8 cellular contexts compared by ENCODE assay signal in the genomic region with DNA sequence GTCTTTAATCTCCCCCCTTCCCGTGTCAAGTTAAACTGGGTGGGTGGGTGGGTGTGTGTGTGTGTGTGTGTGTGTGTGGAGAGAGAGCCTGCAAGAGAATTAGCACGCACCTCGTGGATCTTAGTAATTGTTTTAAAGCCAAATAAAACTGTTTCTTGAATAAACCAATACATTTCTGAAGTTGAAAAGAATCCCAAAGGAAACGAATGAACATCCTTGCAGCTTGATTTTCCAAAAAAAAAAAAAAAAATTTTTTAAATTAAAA. TPM values are rescaled to one million over a fixed set of nuclear protein-coding genes. Genes with fewer than 3 reads are reported as not detected.
A peak's percentile ranks its signal among the peaks of the same experiment; 100 is the strongest.
DNase-seq lines count a peak whose midpoint lies in the region; ATAC-seq and TF ChIP-seq lines count a peak whose summit lies in the region.

No MANE protein-coding gene starts in this region.

- no peaks in the 10 kb centered on the region for H3K9me3 ChIP-seq in SJCRH30 (replicated peaks)

- H3K4me3 ChIP-seq in SJCRH30 (peak overlapping the region; percentile 86), fibroblast of mammary gland (ENCODE audit: control insufficient read depth, low read depth, low read length) (peak overlapping the region; percentile 41), skin epidermis (peak overlapping the region; percentile 43 to 100 (median 76))

- no peaks in the 10 kb centered on the region for H3K36me3 Mint-ChIP-seq in effector memory CD8-positive, alpha-beta T cell (ENCODE audit: insufficient read depth)

- H3K4me3 Mint-ChIP-seq in effector memory CD8-positive, alpha-beta T cell, result no peak overlapping the region

- no peak for TF ChIP-seq CTCF in fibroblast of mammary gland (conservative IDR thresholded peaks at IDR 0.05; ENCODE audit: control insufficient read depth, insufficient read depth, low read depth, low read length)

- H3K4me1 ChIP-seq in SJCRH30, result peaks cover 2% of the 10 kb centered on the region; the same call in 1 of the 2 replicates

- no peaks in the 10 kb centered on the region for H3K36me3 ChIP-seq in SJCRH30

- no peaks in the 10 kb centered on the region for H3K9me3 Mint-ChIP-seq in effector memory CD8-positive, alpha-beta T cell

- H3K4me1 Mint-ChIP-seq in effector memory CD8-positive, alpha-beta T cell (ENCODE audit: low read depth in 2 of 2), result peaks cover 37 to 47% of the 10 kb centered on the region in 2 donors

- peak overlapping the region in 1 of 2 donors; percentile 99 for H3K27ac Mint-ChIP-seq in effector memory CD8-positive, alpha-beta T cell

- H3K27me3 ChIP-seq in SJCRH30, result no peaks in the 10 kb centered on the region

- H3K27ac ChIP-seq in SJCRH30 (peak overlapping the region; percentile 97), skin epidermis (peak overlapping the region; percentile 99 to 100 (median 100))

- no peaks in the 10 kb centered on the region for H3K27me3 Mint-ChIP-seq in effector memory CD8-positive, alpha-beta T cell

- no peak for ATAC-seq in effector memory CD8-positive, alpha-beta T cell (replicated peaks)

- peak; percentile 43 for DNase-seq in NCI-H2227 (lab: John Stamatoyannopoulos, UW; ENCODE audit: unreplicated experiment)
- DNase-seq in NCI-H2227 treated with DMSO at 0.1 percent for 48 hours (lab: John Stamatoyannopoulos, UW), result no peak
- DNase-seq in SJCRH30, result peak; percentile 20 to 43
- DNase-seq in fibroblast of mammary gland (ENCODE audit: low read depth), result peak; percentile 39
- DNase-seq in A172 (ENCODE audit: low spot score), result no peak
- no peak for DNase-seq in DMS153 treated with DMSO at 0.1 percent for 48 hours (lab: John Stamatoyannopoulos, UW; ENCODE audit: unreplicated experiment)
- no peak for DNase-seq in effector memory CD8-positive, alpha-beta T cell

RNA-seq across cellular contexts. Expression of a gene that starts 0.4 kb away (rescaled TPM):
- total RNA-seq in SJCRH30 (2014; rRNA removed; shearing (Covaris generic)), result 4.4 and 4.8 TPM in 2 replicates
- 3.7 and 3.9 TPM in 2 replicates for total RNA-seq in A172 (2014; rRNA removed; shearing (Covaris generic))

RNA-seq across cellular contexts. Expression of a gene that starts 35.6 kb away (rescaled TPM):
- total RNA-seq in SJCRH30 (2014; rRNA removed; shearing (Covaris generic)), result 34.1 and 38.0 TPM in 2 replicates
- total RNA-seq in A172 (2014; rRNA removed; shearing (Covaris generic)), result 44.7 and 50.0 TPM in 2 replicates

RNA-seq across cellular contexts. Expression of a gene that starts 59.1 kb away (rescaled TPM):
- 1.9 and 2.1 TPM in 2 replicates for total RNA-seq in SJCRH30 (2014; rRNA removed; shearing (Covaris generic))
- not detected in 2 replicates for total RNA-seq in A172 (2014; rRNA removed; shearing (Covaris generic))

Comparison
In these comparisons a context has a peak if more than half of its experiments do, and no peak if none do; other contexts are left out.
1. DNase-seq: peak in NCI-H2227 (single experiment), SJCRH30 (2 of 2) and fibroblast of mammary gland (single experiment); none in NCI-H2227 treated with DMSO at 0.1 percent for 48 hours (single experiment), A172 (single experiment), DMS153 treated with DMSO at 0.1 percent for 48 hours (single experiment) and effector memory CD8-positive, alpha-beta T cell (0 of 3).
2. Peak in every context shown above with its lines, with median percentiles within 50 percentile points of each other: H3K4me3 ChIP-seq.